Comparison of ENCODE assay signal across 10 cellular contexts in the genomic region with DNA sequence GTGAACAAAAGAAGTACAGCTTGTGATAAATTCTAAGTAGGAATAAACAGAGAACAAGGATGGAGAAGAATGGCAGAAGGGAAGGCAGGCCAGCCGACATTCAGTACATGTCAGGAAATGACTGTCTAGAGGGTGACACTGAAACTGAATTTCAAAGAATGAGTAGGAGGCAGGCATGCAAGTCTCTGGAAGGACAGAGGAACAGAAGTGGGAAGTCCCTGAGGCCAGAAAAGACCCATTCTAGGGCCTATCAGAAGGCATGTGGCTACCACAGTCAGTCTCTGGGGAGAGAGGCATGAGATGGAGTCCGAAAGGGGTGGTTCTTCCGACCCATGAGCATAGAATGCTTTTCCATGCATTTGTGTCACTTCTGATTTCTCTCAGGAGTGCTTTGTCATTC.
DNase-seq lines count a peak whose midpoint lies in the region; ATAC-seq, FAIRE-seq and TF ChIP-seq lines count a peak whose summit lies in the region.
"Had no signal": no experiment of that assay in that cellular context is flagged by ENCODE, and none has a peak within 500 bp of the region (broad histone marks: within the 10 kb centered on the region; RNA-seq: fewer than 3 reads in every experiment).

No MANE protein-coding gene starts in this region.

- no peaks in the 10 kb centered on the region for H3K79me1 ChIP-seq in mesendoderm (ENCODE audit: low read length)

- DNase-seq in mesendoderm (peak; percentile 4), adrenal gland (no peak), HAP-1 (ENCODE audit: low spot score in 2 of 2) (no peak), D721Med (ENCODE audit: insufficient read length, low spot score) (no peak)
- DNase-seq in activated CD8-positive, alpha-beta memory T cell treated with anti-CD3 and anti-CD28 coated beads, Interleukin-2, amount 10 ng/mL, durations not matched to agents 7 days and 5 days: no peak

- H2AK5ac ChIP-seq in mesendoderm (ENCODE audit: low read length): no peak overlapping the region

- H4K8ac ChIP-seq in mesendoderm (ENCODE audit: low read depth, low read length): no peak overlapping the region

- H3K27ac Mint-ChIP-seq in activated CD8-positive, alpha-beta memory T cell treated with anti-CD3 and anti-CD28 coated beads, Interleukin-2, amount 10 ng/mL, durations not matched to agents 7 days and 5 days: no peak overlapping the region
- H3K27ac Mint-ChIP-seq: HFFc6 had no signal

- no peak overlapping the region for H2BK15ac ChIP-seq in mesendoderm (replicated peaks; ENCODE audit: low read depth)

- FAIRE-seq in D721Med (lab: Jason Lieb, UNC): no peak

- intact Hi-C loops in adrenal gland (cut with DNase I): loop anchor here in 1 of 2 donors (10.0 kb wide), 1 partner anchor 395 kb away; no protein-coding TSS in a partner anchor

- H3K27ac ChIP-seq in mesendoderm (ENCODE audit: low read depth, low read length) (no peak overlapping the region), adrenal gland (no peak overlapping the region)

- ATAC-seq in GM18858 (IDR thresholded peaks at IDR 0.05; ENCODE audit: unreplicated experiment) (peak; percentile 98), GM21528 (IDR thresholded peaks at IDR 0.05; ENCODE audit: low FRiP score, unreplicated experiment) (peak; percentile 88), HG03108 (IDR thresholded peaks at IDR 0.05; ENCODE audit: unreplicated experiment) (peak; percentile 90)
- ATAC-seq in activated CD8-positive, alpha-beta memory T cell treated with anti-CD3 and anti-CD28 coated beads, Interleukin-2, amount 10 ng/mL, durations not matched to agents 7 days and 5 days: no peak
- ATAC-seq: Panc1 had no signal

- no peaks in the 10 kb centered on the region for H3K4me1 Mint-ChIP-seq in activated CD8-positive, alpha-beta memory T cell treated with anti-CD3 and anti-CD28 coated beads, Interleukin-2, amount 10 ng/mL, durations not matched to agents 7 days and 5 days

- H3K36me3 ChIP-seq in mesendoderm (ENCODE audit: control insufficient read depth, insufficient read depth, low read length) (no peaks in the 10 kb centered on the region), adrenal gland (replicated peaks in 1 of 2) (no peaks in the 10 kb centered on the region), HAP-1 (replicated peaks) (no peaks in the 10 kb centered on the region)

- H3K9ac ChIP-seq in mesendoderm (ENCODE audit: low read length): no peak overlapping the region

- no peak overlapping the region for H2BK5ac ChIP-seq in mesendoderm (ENCODE audit: low read length)

- H3K27me3 Mint-ChIP-seq in activated CD8-positive, alpha-beta memory T cell treated with anti-CD3 and anti-CD28 coated beads, Interleukin-2, amount 10 ng/mL, durations not matched to agents 7 days and 5 days: no peaks in the 10 kb centered on the region

- no peak overlapping the region for H3K56ac ChIP-seq in mesendoderm (ENCODE audit: low read length)

- no peaks in the 10 kb centered on the region for H3K79me2 ChIP-seq in mesendoderm (ENCODE audit: control insufficient read depth, insufficient read depth, low read length)

- H3K9me3 Mint-ChIP-seq in activated CD8-positive, alpha-beta memory T cell treated with anti-CD3 and anti-CD28 coated beads, Interleukin-2, amount 10 ng/mL, durations not matched to agents 7 days and 5 days (ENCODE audit: low read depth): no peaks in the 10 kb centered on the region
- H3K9me3 Mint-ChIP-seq: HFFc6 had no signal

- in situ Hi-C loops in HAP-1 (cut with MboI; ENCODE audit: low sequenced_read_pairs): no loop called here

- H3K4me3 Mint-ChIP-seq in activated CD8-positive, alpha-beta memory T cell treated with anti-CD3 and anti-CD28 coated beads, Interleukin-2, amount 10 ng/mL, durations not matched to agents 7 days and 5 days: no peak overlapping the region
- H3K4me3 Mint-ChIP-seq: HFFc6 had no signal

- H3K27me3 ChIP-seq in mesendoderm (ENCODE audit: insufficient read depth, low read length, poor library complexity) (no peaks in the 10 kb centered on the region), adrenal gland (no peaks in the 10 kb centered on the region), HAP-1 (ENCODE audit: low read depth) (peaks cover 16% of the 10 kb centered on the region)

- no peak for TF ChIP-seq CTCF in adrenal gland (IDR thresholded peaks at IDR 0.05)
- no peak for TF ChIP-seq CTCF in D721Med (IDR thresholded peaks at IDR 0.05; ENCODE audit: insufficient read depth, missing control alignments)

- H2BK120ac ChIP-seq in mesendoderm (ENCODE audit: low read depth, low read length): no peak overlapping the region

- no peak overlapping the region for H3K23ac ChIP-seq in mesendoderm (ENCODE audit: low read length)

- no CpG with 5 or more reads among the region's 3 CpGs for WGBS in mesendoderm (ENCODE audit: extremely low coverage, insufficient coverage, low lambda C conversion rate)
- WGBS in adrenal gland, 4 donors: 44 to 69% (median 62%) methylated on average over 3 of the region's 3 CpGs

- no peaks in the 10 kb centered on the region for H3K36me3 Mint-ChIP-seq in activated CD8-positive, alpha-beta memory T cell treated with anti-CD3 and anti-CD28 coated beads, Interleukin-2, amount 10 ng/mL, durations not matched to agents 7 days and 5 days

- no peak overlapping the region for H3K4me3 ChIP-seq in mesendoderm (ENCODE audit: low read length)
- no peak overlapping the region for H3K4me3 ChIP-seq in adrenal gland
- H3K4me3 ChIP-seq in HAP-1: no peak overlapping the region

- no peaks in the 10 kb centered on the region for H3K9me3 ChIP-seq in adrenal gland (replicated peaks in 1 of 3)
- no peaks in the 10 kb centered on the region for H3K9me3 ChIP-seq in HAP-1

- no peak overlapping the region for H3K18ac ChIP-seq in mesendoderm (ENCODE audit: low read length)

- no peak overlapping the region for H3K4me2 ChIP-seq in mesendoderm (ENCODE audit: low read length)

- H3K4me1 ChIP-seq in mesendoderm (ENCODE audit: control insufficient read depth, low read depth, low read length) (no peaks in the 10 kb centered on the region), adrenal gland (replicated peaks in 1 of 2) (peaks cover 0 to 4% of the 10 kb centered on the region in 2 donors), HAP-1 (no peaks in the 10 kb centered on the region)

- H3K4ac ChIP-seq in mesendoderm (ENCODE audit: low read depth, low read length): no peak overlapping the region

- CTCF ChIA-PET in activated CD8-positive, alpha-beta memory T cell treated with anti-CD3 and anti-CD28 coated beads, Interleukin-2, amount 10 ng/mL, durations not matched to agents 7 days and 5 days (lab: Charles Lee): no interaction called here

- no peak for TF ChIP-seq POLR2A in adrenal gland (IDR thresholded peaks at IDR 0.05)

- H4K5ac ChIP-seq in mesendoderm (ENCODE audit: low read length): no peak overlapping the region
